Comparison of ENCODE assay signal across 25 cellular contexts in genomic region chr2:105176429-105176828, GRCh38.
DNase-seq lines count a peak whose midpoint lies in the region; ATAC-seq and TF ChIP-seq lines count a peak whose summit lies in the region.
"Had no signal": no experiment of that assay in that cellular context is flagged by ENCODE, and none has a peak within 500 bp of the region (broad histone marks: within the 10 kb centered on the region; RNA-seq: fewer than 3 reads in every experiment).

No MANE protein-coding gene starts in this region.

- peaks cover 32% of the 10 kb centered on the region for H3K4me1 ChIP-seq in Loucy (ENCODE audit: insufficient read depth, low read length, poor library complexity, severe bottlenecking)
- H3K4me1 ChIP-seq in adrenal gland (replicated peaks in 1 of 2): no peaks in the 10 kb centered on the region
- no peaks in the 10 kb centered on the region for H3K4me1 ChIP-seq in effector memory CD4-positive, alpha-beta T cell (ENCODE audit: control insufficient read depth, insufficient read depth, low read length, poor library complexity, severe bottlenecking)
- H3K4me1 ChIP-seq: BE2C, esophagus muscularis mucosa, right atrium auricular region, SJSA1, testis had no signal

- H2AFZ ChIP-seq in Loucy (ENCODE audit: low read length): no peak overlapping the region

- no peak overlapping the region for H3K9ac ChIP-seq in Loucy (ENCODE audit: low read depth, low read length, poor library complexity, severe bottlenecking)

- TF ChIP-seq CTCF in Loucy (conservative IDR thresholded peaks at IDR 0.05; ENCODE audit: low read length): no peak
- TF ChIP-seq CTCF in CD4-positive, alpha-beta T cell (IDR thresholded peaks at IDR 0.05): no peak
- no peak for TF ChIP-seq CTCF in adrenal gland (IDR thresholded peaks at IDR 0.05)

- POLR2A ChIA-PET in CD4-positive, alpha-beta T cell (lab: Charles Lee): no interaction called here

- H3K27me3 ChIP-seq in Loucy (ENCODE audit: insufficient read depth, low read length, poor library complexity, severe bottlenecking): no peaks in the 10 kb centered on the region
- peaks cover 12% of the 10 kb centered on the region for H3K27me3 ChIP-seq in CD4-positive, alpha-beta T cell (ENCODE audit: control insufficient read depth, insufficient read depth, low read length)
- no peaks in the 10 kb centered on the region for H3K27me3 ChIP-seq in adrenal gland
- H3K27me3 ChIP-seq in effector memory CD4-positive, alpha-beta T cell (replicated peaks; ENCODE audit: control insufficient read depth, insufficient read depth, low read length, poor library complexity, severe bottlenecking): peaks cover 8% of the 10 kb centered on the region
- H3K27me3 ChIP-seq: BE2C, right atrium auricular region, SJSA1, testis had no signal

- peaks cover 5 to 11% of the 10 kb centered on the region in 2 donors for H3K36me3 Mint-ChIP-seq in stimulated activated naive B cell treated with anti-CD40 and anti-IgM and Interleukin-4, amounts not matched to agents 10 μg/mL and 1 μg/mL and 100 μg/mL, for 72 hours
- H3K36me3 Mint-ChIP-seq in CD4-positive, alpha-beta T cell (ENCODE audit: low read depth): no peaks in the 10 kb centered on the region
- H3K36me3 Mint-ChIP-seq: activated naive CD4-positive, alpha-beta T cell treated with anti-CD3 and anti-CD28 coated beads, Interleukin-2, amount 10 ng/mL, durations not matched to agents 7 days and 5 days had no signal

- H3K27me3 Mint-ChIP-seq in stimulated activated naive B cell treated with anti-CD40 and anti-IgM and Interleukin-4, amounts not matched to agents 10 μg/mL and 1 μg/mL and 100 μg/mL, for 72 hours: peaks cover 3 to 6% of the 10 kb centered on the region in 2 donors
- H3K27me3 Mint-ChIP-seq in CD4-positive, alpha-beta T cell: peaks cover 50% of the 10 kb centered on the region

- peak; percentile 81 for ATAC-seq in left colon
- peak; percentile 57 to 67 for ATAC-seq in stimulated activated naive B cell treated with anti-CD40 and anti-IgM and Interleukin-4, amounts not matched to agents 10 μg/mL and 1 μg/mL and 100 μg/mL, for 72 hours (replicated peaks)
- no peak for ATAC-seq in CD4-positive, alpha-beta T cell (ENCODE audit: poor library complexity)
- ATAC-seq: activated CD8-positive, alpha-beta T cell treated with anti-CD3 and anti-CD28 coated beads, Interleukin-2, amount 10 ng/mL, durations not matched to agents 7 days and 5 days; activated T-cell treated with anti-CD3 and anti-CD28 coated beads, Interleukin-2, amount 50 U/mL, for 4 hours; left cardiac atrium had no signal

- H3K27ac ChIP-seq in CD4-positive, alpha-beta T cell (ENCODE audit: low read depth, low read length): no peak overlapping the region
- no peak overlapping the region for H3K27ac ChIP-seq in adrenal gland
- no peak overlapping the region for H3K27ac ChIP-seq in effector memory CD4-positive, alpha-beta T cell (ENCODE audit: insufficient read depth, low read length, poor library complexity, severe bottlenecking)
- H3K27ac ChIP-seq: 22Rv1, esophagus muscularis mucosa, right atrium auricular region, SJSA1, testis had no signal

- no peaks in the 10 kb centered on the region for H3F3A ChIP-seq in Loucy (ENCODE audit: low read depth)

- intact Hi-C loops in left colon (cut with DNase I, micrococcal nuclease) (no loop called here), adrenal gland (cut with DNase I) (no loop called here)
- intact Hi-C loops in CD4-positive, alpha-beta T cell (cut with DNase I, micrococcal nuclease): no loop called here

- no peak for TF ChIP-seq POLR2A in adrenal gland (IDR thresholded peaks at IDR 0.05)

- peaks cover 35 to 53% of the 10 kb centered on the region in 2 donors for H3K4me1 Mint-ChIP-seq in stimulated activated naive B cell treated with anti-CD40 and anti-IgM and Interleukin-4, amounts not matched to agents 10 μg/mL and 1 μg/mL and 100 μg/mL, for 72 hours
- H3K4me1 Mint-ChIP-seq in CD4-positive, alpha-beta T cell (ENCODE audit: low read depth): no peaks in the 10 kb centered on the region
- H3K4me1 Mint-ChIP-seq: activated naive CD4-positive, alpha-beta T cell treated with anti-CD3 and anti-CD28 coated beads, Interleukin-2, amount 10 ng/mL, durations not matched to agents 7 days and 5 days had no signal

- no peaks in the 10 kb centered on the region for H3K9me3 ChIP-seq in Loucy (ENCODE audit: insufficient read depth, low read depth, low read length)
- H3K9me3 ChIP-seq in CD4-positive, alpha-beta T cell (ENCODE audit: control insufficient read depth, low read length): no peaks in the 10 kb centered on the region
- no peaks in the 10 kb centered on the region for H3K9me3 ChIP-seq in adrenal gland (replicated peaks in 1 of 3)
- no peaks in the 10 kb centered on the region for H3K9me3 ChIP-seq in effector memory CD4-positive, alpha-beta T cell (ENCODE audit: control insufficient read depth, low read length)
- H3K9me3 ChIP-seq: BE2C, esophagus muscularis mucosa, right atrium auricular region, SJSA1, testis had no signal

- H3K36me3 ChIP-seq in Loucy (ENCODE audit: insufficient read depth, low read length) (no peaks in the 10 kb centered on the region), adrenal gland (replicated peaks in 1 of 2) (no peaks in the 10 kb centered on the region)
- no peaks in the 10 kb centered on the region for H3K36me3 ChIP-seq in effector memory CD4-positive, alpha-beta T cell (ENCODE audit: control insufficient read depth, insufficient read depth, low read length)
- H3K36me3 ChIP-seq: BE2C, esophagus muscularis mucosa, right atrium auricular region, SJSA1 had no signal

- H3K9me2 ChIP-seq in Loucy (replicated peaks; ENCODE audit: low read depth, low read length): no peaks in the 10 kb centered on the region

- no peaks in the 10 kb centered on the region for H3K79me2 ChIP-seq in Loucy (ENCODE audit: insufficient read depth, low read length)

- H4K20me1 ChIP-seq in Loucy (ENCODE audit: insufficient read depth, low read length, poor library complexity, severe bottlenecking): no peaks in the 10 kb centered on the region

- H3K4me2 ChIP-seq in Loucy (ENCODE audit: low read depth, low read length, poor library complexity, severe bottlenecking): peak overlapping the region; percentile 73

- peak; percentile 43 for DNase-seq in DMS53 (lab: John Stamatoyannopoulos, UW)
- no peak for DNase-seq in DMS53 treated with DMSO at 0.1 percent for 48 hours (lab: John Stamatoyannopoulos, UW; ENCODE audit: unreplicated experiment)
- DNase-seq in left colon: peak; percentile 48 to 65
- DNase-seq in stimulated activated naive B cell treated with anti-CD40 and anti-IgM and Interleukin-4, amounts not matched to agents 10 μg/mL and 1 μg/mL and 100 μg/mL, for 72 hours: no peak
- no peak for DNase-seq in CD4-positive, alpha-beta T cell
- DNase-seq in adrenal gland: no peak
- DNase-seq in effector memory CD4-positive, alpha-beta T cell: no peak
- DNase-seq: activated CD8-positive, alpha-beta T cell treated with anti-CD3 and anti-CD28 coated beads, Interleukin-2, amount 10 ng/mL, durations not matched to agents 7 days and 5 days; activated naive CD4-positive, alpha-beta T cell treated with anti-CD3 and anti-CD28 coated beads, Interleukin-2, amount 10 ng/mL, durations not matched to agents 7 days and 5 days; activated T-cell treated with anti-CD3 and anti-CD28 coated beads, Interleukin-2, amount 50 U/mL, for 4 hours; aorta; BE2C; DND-41; HFFc6; left cardiac atrium; MV-4-11; NCI-H2081 treated with DMSO at 0.1 percent for 48 hours; NCI-H82; nucleus accumbens; testis had no signal

- CTCF ChIA-PET in CD4-positive, alpha-beta T cell (lab: Charles Lee): no interaction called here

- WGBS in adrenal gland, 4 donors: 65 to 72% (median 68%) methylated on average over 8 to 10 of the region's 10 CpGs

- H3K9me3 Mint-ChIP-seq in stimulated activated naive B cell treated with anti-CD40 and anti-IgM and Interleukin-4, amounts not matched to agents 10 μg/mL and 1 μg/mL and 100 μg/mL, for 72 hours: peaks cover 12 to 13% of the 10 kb centered on the region in 2 donors
- H3K9me3 Mint-ChIP-seq in CD4-positive, alpha-beta T cell: no peaks in the 10 kb centered on the region
- H3K9me3 Mint-ChIP-seq: activated naive CD4-positive, alpha-beta T cell treated with anti-CD3 and anti-CD28 coated beads, Interleukin-2, amount 10 ng/mL, durations not matched to agents 7 days and 5 days; activated T-cell treated with anti-CD3 and anti-CD28 coated beads, Interleukin-2, amount 50 U/mL, for 4 hours; HFFc6 had no signal

- peak overlapping the region; percentile 67 for H3K27ac Mint-ChIP-seq in stimulated activated naive B cell treated with anti-CD40 and anti-IgM and Interleukin-4, amounts not matched to agents 10 μg/mL and 1 μg/mL and 100 μg/mL, for 72 hours
- no peak overlapping the region for H3K27ac Mint-ChIP-seq in CD4-positive, alpha-beta T cell
- H3K27ac Mint-ChIP-seq: activated CD8-positive, alpha-beta T cell treated with anti-CD3 and anti-CD28 coated beads, Interleukin-2, amount 10 ng/mL, durations not matched to agents 7 days and 5 days; activated naive CD4-positive, alpha-beta T cell treated with anti-CD3 and anti-CD28 coated beads, Interleukin-2, amount 10 ng/mL, durations not matched to agents 7 days and 5 days; HFFc6 had no signal

- H3K4me3 Mint-ChIP-seq in stimulated activated naive B cell treated with anti-CD40 and anti-IgM and Interleukin-4, amounts not matched to agents 10 μg/mL and 1 μg/mL and 100 μg/mL, for 72 hours: peak overlapping the region in 1 of 2 donors; percentile 25
- H3K4me3 Mint-ChIP-seq in CD4-positive, alpha-beta T cell: no peak overlapping the region
- H3K4me3 Mint-ChIP-seq: activated CD8-positive, alpha-beta T cell treated with anti-CD3 and anti-CD28 coated beads, Interleukin-2, amount 10 ng/mL, durations not matched to agents 7 days and 5 days; activated naive CD4-positive, alpha-beta T cell treated with anti-CD3 and anti-CD28 coated beads, Interleukin-2, amount 10 ng/mL, durations not matched to agents 7 days and 5 days; activated T-cell treated with anti-CD3 and anti-CD28 coated beads, Interleukin-2, amount 50 U/mL, for 4 hours; HFFc6 had no signal

- no peak overlapping the region for H3K4me3 ChIP-seq in Loucy (ENCODE audit: low read length, poor library complexity, severe bottlenecking)
- no peak overlapping the region for H3K4me3 ChIP-seq in adrenal gland
- H3K4me3 ChIP-seq in effector memory CD4-positive, alpha-beta T cell (ENCODE audit: insufficient read depth, low read depth, low read length, poor library complexity, severe bottlenecking): no peak overlapping the region
- H3K4me3 ChIP-seq: esophagus muscularis mucosa, right atrium auricular region, SJSA1, testis had no signal

Comparison
In these comparisons a context has a peak if more than half of its experiments do, and no peak if none do; other contexts are left out.
1. DNase-seq: peak in DMS53 (single experiment) and left colon (2 of 2); none in DMS53 treated with DMSO at 0.1 percent for 48 hours (single experiment), stimulated activated naive B cell treated with anti-CD40 and anti-IgM and Interleukin-4, amounts not matched to agents 10 μg/mL and 1 μg/mL and 100 μg/mL, for 72 hours (single experiment), CD4-positive, alpha-beta T cell (0 of 10), adrenal gland (0 of 7) and effector memory CD4-positive, alpha-beta T cell (0 of 3).